Comparison of ENCODE assay signal across 11 cellular contexts in genomic region chrX:120456973-120457372, GRCh38. TPM values are rescaled to one million over a fixed set of nuclear protein-coding genes. Genes with fewer than 3 reads are reported as not detected.
DNase-seq lines count a peak whose midpoint lies in the region; ATAC-seq, FAIRE-seq and TF ChIP-seq lines count a peak whose summit lies in the region.
"Had no signal": no experiment of that assay in that cellular context is flagged by ENCODE, and none has a peak within 500 bp of the region (broad histone marks: within the 10 kb centered on the region; RNA-seq: fewer than 3 reads in every experiment).

No MANE protein-coding gene starts in this region.

- 15 to 28% methylated on average over 2 to 4 of the region's 4 CpGs for WGBS in esophagus squamous epithelium, 2 donors

- peak overlapping the region; percentile 16 to 73 (median 53) for H3K27ac ChIP-seq in esophagus squamous epithelium

- peak; percentile 26 for FAIRE-seq in GM19239 (lab: Jason Lieb, UNC)
- FAIRE-seq: HTR-8/SVneo had no signal

- no peak overlapping the region for H3K4me3 ChIP-seq in AG10803 (ENCODE audit: low read length)
- no peak overlapping the region for H3K4me3 ChIP-seq in esophagus squamous epithelium

- TF ChIP-seq CTCF in AG10803 (conservative IDR thresholded peaks at IDR 0.05; ENCODE audit: low read length), result no peak
- TF ChIP-seq CTCF in esophagus squamous epithelium (IDR thresholded peaks at IDR 0.05), result no peak

- DNase-seq in AG10803 (ENCODE audit: low read depth) (peak; percentile 70), GM19239 (ENCODE audit: insufficient read length, low spot score) (no peak), SIG-M5 (lab: John Stamatoyannopoulos, UW) (peak; percentile 45), esophagus squamous epithelium (lab: John Stamatoyannopoulos, UW) (no peak), NCI-H1417 treated with DMSO at 0.1 percent for 48 hours (lab: John Stamatoyannopoulos, UW) (no peak)
- DNase-seq: activated effector memory CD4-positive, alpha-beta T cell treated with Interleukin-2 at 50 U/mL for 16 hours; nucleus accumbens had no signal

- intact Hi-C loops in esophagus squamous epithelium (cut with DNase I), result no loop called here

- H3K36me3 ChIP-seq in esophagus squamous epithelium, result peaks cover 0 to 32% (median 0%) of the 10 kb centered on the region in 3 donors

- no peaks in the 10 kb centered on the region for H3K9me3 ChIP-seq in esophagus squamous epithelium

- ATAC-seq in GM21367 (IDR thresholded peaks at IDR 0.05; ENCODE audit: unreplicated experiment), result no peak
- ATAC-seq in HG03565 (IDR thresholded peaks at IDR 0.05; ENCODE audit: unreplicated experiment), result no peak
- ATAC-seq in GM21515 (IDR thresholded peaks at IDR 0.05; ENCODE audit: unreplicated experiment), result no peak

- no peaks in the 10 kb centered on the region for H3K27me3 ChIP-seq in esophagus squamous epithelium

- no peak for TF ChIP-seq POLR2A in esophagus squamous epithelium (IDR thresholded peaks at IDR 0.05)

- peaks cover 3 to 55% (median 10%) of the 10 kb centered on the region in 3 donors for H3K4me1 ChIP-seq in esophagus squamous epithelium

RNA-seq across cellular contexts. Expression of gene LAMP2, which starts 12.1 kb away (rescaled TPM):
- total RNA-seq in esophagus squamous epithelium, result 100 to 1,000 TPM; 112 to 192 (median 117) TPM

Comparison
In these comparisons a context has a peak if more than half of its experiments do, and no peak if none do; other contexts are left out.
1. DNase-seq: peak in AG10803 (single experiment) and SIG-M5 (single experiment); none in GM19239 (single experiment), esophagus squamous epithelium (single experiment) and NCI-H1417 treated with DMSO at 0.1 percent for 48 hours (single experiment).